In genomic region chr2:238775591-238775990, GRCh38 we compare ENCODE assay signal across 20 cellular contexts.
DNase-seq lines count a peak whose midpoint lies in the region; ATAC-seq, FAIRE-seq and TF ChIP-seq lines count a peak whose summit lies in the region.
"Had no signal": no experiment of that assay in that cellular context is flagged by ENCODE, and none has a peak within 500 bp of the region (broad histone marks: within the 10 kb centered on the region; RNA-seq: fewer than 3 reads in every experiment).

No MANE protein-coding gene starts in this region.

- H3K4me3 ChIP-seq in HepG2 (replicated peaks in 1 of 3; ENCODE audit: insufficient read depth in 1 of 3, low read depth in 2 of 3, low read length in 3 of 3) (peak overlapping the region in 1 of 3 experiments; percentile 13; a peak in 1 of 6 replicates), right lobe of liver (no peak overlapping the region), right cardiac atrium (ENCODE audit: low read length) (no peak overlapping the region)
- H3K4me3 ChIP-seq: Peyer's patch had no signal

- H3K36me3 Mint-ChIP-seq in activated B cell treated with CpG ODN at 0.5 μM for 24 hours (ENCODE audit: low read depth) (no peaks in the 10 kb centered on the region), neural crest cell (ENCODE audit: low read depth) (no peaks in the 10 kb centered on the region)
- H3K36me3 Mint-ChIP-seq in activated CD8-positive, alpha-beta T cell treated with anti-CD3 and anti-CD28 coated beads, Interleukin-2, amount 10 ng/mL, durations not matched to agents 7 days and 5 days (ENCODE audit: low read depth), result no peaks in the 10 kb centered on the region

- no peak for TF ChIP-seq POLR2A in HepG2 (IDR thresholded peaks at IDR 0.05; ENCODE audit: insufficient read depth in 1 of 2, low read depth in 2 of 2, low read length in 2 of 2)
- TF ChIP-seq POLR2A in right lobe of liver (IDR thresholded peaks at IDR 0.05), result no peak

- TF ChIP-seq RAD21 in HepG2 (CRISPR knock-in tag; IDR thresholded peaks at IDR 0.05), result no peak

- H3K4me2 ChIP-seq in HepG2 (ENCODE audit: low read depth, low read length), result peak overlapping the region; percentile 33

- H3K4me3 Mint-ChIP-seq in activated B cell treated with CpG ODN at 0.5 μM for 24 hours, result peak overlapping the region; percentile 50
- H3K4me3 Mint-ChIP-seq in neural crest cell, result no peak overlapping the region
- no peak overlapping the region for H3K4me3 Mint-ChIP-seq in activated CD8-positive, alpha-beta T cell treated with anti-CD3 and anti-CD28 coated beads, Interleukin-2, amount 10 ng/mL, durations not matched to agents 7 days and 5 days

- TF ChIP-seq CTCF in HepG2 (CRISPR knock-in tag; IDR thresholded peaks at IDR 0.05) (no peak), right lobe of liver (IDR thresholded peaks at IDR 0.05) (no peak), activated B cell treated with CpG ODN at 0.5 μM for 24 hours (IDR thresholded peaks at IDR 0.05) (no peak), neural crest cell (conservative IDR thresholded peaks at IDR 0.05) (no peak)

- WGBS in HepG2 (ENCODE audit: low lambda C conversion rate), result 45% methylated on average over 11 of the region's 11 CpGs
- WGBS in right lobe of liver (ENCODE audit: insufficient coverage, low coverage, low lambda C conversion rate, missing lambda C conversion rate), result 79% methylated on average over 7 of the region's 11 CpGs
- 90% methylated on average over 11 of the region's 11 CpGs for WGBS in right cardiac atrium

- H3K4me1 ChIP-seq in HepG2 (ENCODE audit: insufficient read depth, low read length) (peaks cover 19% of the 10 kb centered on the region), right lobe of liver (no peaks in the 10 kb centered on the region), right cardiac atrium (ENCODE audit: control insufficient read depth, insufficient read depth, low read length) (no peaks in the 10 kb centered on the region)
- H3K4me1 ChIP-seq: Peyer's patch had no signal

- no peaks in the 10 kb centered on the region for H3K79me2 ChIP-seq in HepG2 (ENCODE audit: insufficient read depth, low read length)

- FAIRE-seq in HepG2 (lab: Jason Lieb, UNC), result no peak
- FAIRE-seq: H54 had no signal

- intact Hi-C loops in HepG2 (cut with micrococcal nuclease; ENCODE audit: unreplicated experiment) (no loop called here), right lobe of liver (cut with DNase I) (no loop called here), activated B cell treated with CpG ODN at 0.5 μM for 24 hours (cut with micrococcal nuclease) (no loop called here), right cardiac atrium (cut with DNase I) (no loop called here)

- in situ Hi-C loops in HepG2 (cut with HindIII; ENCODE audit: extremely low pct_ligation_motif_present, low pct_unique_long_range_greater_than_20kb), result loop anchor here (25.0 kb wide), 1 partner anchor 413 kb away; no protein-coding TSS in a partner anchor

- no peak for DNase-seq in HepG2 (ENCODE audit: low spot score)
- DNase-seq in right lobe of liver, result no peak
- no peak for DNase-seq in activated B cell treated with CpG ODN at 0.5 μM for 24 hours
- no peak for DNase-seq in neural crest cell (ENCODE audit: low read depth, low spot score)
- DNase-seq in right cardiac atrium, result no peak
- DNase-seq in activated CD8-positive, alpha-beta T cell treated with anti-CD3 and anti-CD28 coated beads, Interleukin-2, amount 10 ng/mL, durations not matched to agents 7 days and 5 days, result no peak
- no peak for DNase-seq in caudate nucleus (lab: John Stamatoyannopoulos, UW)
- DNase-seq: 8988T, KG1, NCI-H1105, NCI-H146, NCI-H2029 treated with DMSO at 0.1 percent for 48 hours, NCI-H2171, NCI-H345, NCI-H524 treated with DMSO at 0.1 percent for 48 hours, NCI-H82, Peyer's patch had no signal

- H3K27ac Mint-ChIP-seq in activated B cell treated with CpG ODN at 0.5 μM for 24 hours (peak overlapping the region; percentile 63), neural crest cell (ENCODE audit: unreplicated experiment) (peak overlapping the region; percentile 60)
- H3K27ac Mint-ChIP-seq in activated CD8-positive, alpha-beta T cell treated with anti-CD3 and anti-CD28 coated beads, Interleukin-2, amount 10 ng/mL, durations not matched to agents 7 days and 5 days, result no peak overlapping the region

- ATAC-seq in HepG2, result peak; percentile 43
- no peak for ATAC-seq in right lobe of liver
- ATAC-seq in activated B cell treated with CpG ODN at 0.5 μM for 24 hours (ENCODE audit: low read depth), result no peak
- no peak for ATAC-seq in right cardiac atrium
- no peak for ATAC-seq in activated CD8-positive, alpha-beta T cell treated with anti-CD3 and anti-CD28 coated beads, Interleukin-2, amount 10 ng/mL, durations not matched to agents 7 days and 5 days
- ATAC-seq: SK-N-SH treated with all-trans-retinoic acid at 6 μM for 48 hours had no signal

- no peak for TF ChIP-seq EP300 in HepG2 (IDR thresholded peaks at IDR 0.05; ENCODE audit: low read depth in 2 of 2, low read length in 2 of 2)
- TF ChIP-seq EP300 in HepG2 (CRISPR knock-in tag; IDR thresholded peaks at IDR 0.05; ENCODE audit: borderline replicate concordance), result no peak

- no TSS peak for BruUV-seq in HepG2 (replicated peaks; lab: Mats Ljungman, UMichigan)

- H3K27ac ChIP-seq in HepG2 (ENCODE audit: extremely low read length, insufficient read depth, low read length) (no peak overlapping the region), right lobe of liver (no peak overlapping the region), right cardiac atrium (ENCODE audit: low read length) (no peak overlapping the region), caudate nucleus (ENCODE audit: low read depth, low read length) (no peak overlapping the region)
- H3K27ac ChIP-seq: HL-60, Peyer's patch had no signal

- H3K9me3 Mint-ChIP-seq in activated B cell treated with CpG ODN at 0.5 μM for 24 hours, result peaks cover 6% of the 10 kb centered on the region
- peaks cover 4% of the 10 kb centered on the region for H3K9me3 Mint-ChIP-seq in neural crest cell
- no peaks in the 10 kb centered on the region for H3K9me3 Mint-ChIP-seq in activated CD8-positive, alpha-beta T cell treated with anti-CD3 and anti-CD28 coated beads, Interleukin-2, amount 10 ng/mL, durations not matched to agents 7 days and 5 days (ENCODE audit: insufficient read depth)

- H3K36me3 ChIP-seq in HepG2 (replicated peaks in 1 of 2; ENCODE audit: control insufficient read depth in 1 of 2, insufficient read depth in 2 of 2, low read length in 2 of 2) (no peaks in the 10 kb centered on the region), right lobe of liver (no peaks in the 10 kb centered on the region)
- H3K36me3 ChIP-seq: Peyer's patch had no signal

- H3K9me3 ChIP-seq in HepG2 (ENCODE audit: low read length) (no peaks in the 10 kb centered on the region), right lobe of liver (no peaks in the 10 kb centered on the region), right cardiac atrium (ENCODE audit: control insufficient read depth, low read length) (no peaks in the 10 kb centered on the region)
- H3K9me3 ChIP-seq: Peyer's patch had no signal

- H3K27me3 ChIP-seq in HepG2 (ENCODE audit: control insufficient read depth in 1 of 2, insufficient read depth in 2 of 2, low read length in 2 of 2), result peaks cover 4 to 42% of the 10 kb centered on the region in 2 experiments; a peak in 3 of 5 replicates
- no peaks in the 10 kb centered on the region for H3K27me3 ChIP-seq in right lobe of liver
- H3K27me3 ChIP-seq in right cardiac atrium (ENCODE audit: control insufficient read depth, insufficient read depth), result no peaks in the 10 kb centered on the region
- H3K27me3 ChIP-seq: Peyer's patch had no signal

- no peaks in the 10 kb centered on the region for H3K27me3 Mint-ChIP-seq in activated B cell treated with CpG ODN at 0.5 μM for 24 hours
- peaks cover 17% of the 10 kb centered on the region for H3K27me3 Mint-ChIP-seq in neural crest cell (ENCODE audit: low read depth)
- H3K27me3 Mint-ChIP-seq in activated CD8-positive, alpha-beta T cell treated with anti-CD3 and anti-CD28 coated beads, Interleukin-2, amount 10 ng/mL, durations not matched to agents 7 days and 5 days (ENCODE audit: low read depth), result peaks cover 2% of the 10 kb centered on the region

- no peak overlapping the region for H2AFZ ChIP-seq in HepG2 (ENCODE audit: low read length)

- no peaks in the 10 kb centered on the region for H4K20me1 ChIP-seq in HepG2 (ENCODE audit: insufficient read depth, low read length)

- POLR2A ChIA-PET in HepG2 (lab: Yijun Ruan, JAX) (no interaction called here), activated B cell treated with CpG ODN at 0.5 μM for 24 hours (lab: Charles Lee) (no interaction called here)
- POLR2A ChIA-PET in activated CD8-positive, alpha-beta T cell treated with anti-CD3 and anti-CD28 coated beads, Interleukin-2, amount 10 ng/mL, durations not matched to agents 7 days and 5 days (lab: Charles Lee), result no interaction called here

- CTCF ChIA-PET in HepG2 (lab: Yijun Ruan, JAX; ENCODE audit: low intra/inter-chr PET ratio, low total read pairs) (no interaction called here), activated B cell treated with CpG ODN at 0.5 μM for 24 hours (lab: Charles Lee) (no interaction called here)
- CTCF ChIA-PET in activated CD8-positive, alpha-beta T cell treated with anti-CD3 and anti-CD28 coated beads, Interleukin-2, amount 10 ng/mL, durations not matched to agents 7 days and 5 days (lab: Charles Lee), result no interaction called here

- peaks cover 12% of the 10 kb centered on the region for H3K4me1 Mint-ChIP-seq in activated B cell treated with CpG ODN at 0.5 μM for 24 hours
- peaks cover 10% of the 10 kb centered on the region for H3K4me1 Mint-ChIP-seq in neural crest cell
- H3K4me1 Mint-ChIP-seq in activated CD8-positive, alpha-beta T cell treated with anti-CD3 and anti-CD28 coated beads, Interleukin-2, amount 10 ng/mL, durations not matched to agents 7 days and 5 days (ENCODE audit: low read depth), result no peaks in the 10 kb centered on the region

- H3K9ac ChIP-seq in HepG2 (ENCODE audit: insufficient read depth, low read depth, low read length), result no peak overlapping the region

TF ChIP-seq in HepG2, 621 proteins besides CTCF, POLR2A, EP300 and RAD21 (continues in another document):
- TF ChIP-seq ZNF629 (CRISPR knock-in tag; conservative IDR thresholded peaks at IDR 0.05), result peak; percentile 49; the same call in 1 of the 2 replicates
- TF ChIP-seq CERS6 (CRISPR knock-in tag; IDR thresholded peaks at IDR 0.05), result no peak
- no peak for TF ChIP-seq GFI1 (CRISPR knock-in tag; IDR thresholded peaks at IDR 0.05; ENCODE audit: borderline replicate concordance)
